In the genomic region with DNA sequence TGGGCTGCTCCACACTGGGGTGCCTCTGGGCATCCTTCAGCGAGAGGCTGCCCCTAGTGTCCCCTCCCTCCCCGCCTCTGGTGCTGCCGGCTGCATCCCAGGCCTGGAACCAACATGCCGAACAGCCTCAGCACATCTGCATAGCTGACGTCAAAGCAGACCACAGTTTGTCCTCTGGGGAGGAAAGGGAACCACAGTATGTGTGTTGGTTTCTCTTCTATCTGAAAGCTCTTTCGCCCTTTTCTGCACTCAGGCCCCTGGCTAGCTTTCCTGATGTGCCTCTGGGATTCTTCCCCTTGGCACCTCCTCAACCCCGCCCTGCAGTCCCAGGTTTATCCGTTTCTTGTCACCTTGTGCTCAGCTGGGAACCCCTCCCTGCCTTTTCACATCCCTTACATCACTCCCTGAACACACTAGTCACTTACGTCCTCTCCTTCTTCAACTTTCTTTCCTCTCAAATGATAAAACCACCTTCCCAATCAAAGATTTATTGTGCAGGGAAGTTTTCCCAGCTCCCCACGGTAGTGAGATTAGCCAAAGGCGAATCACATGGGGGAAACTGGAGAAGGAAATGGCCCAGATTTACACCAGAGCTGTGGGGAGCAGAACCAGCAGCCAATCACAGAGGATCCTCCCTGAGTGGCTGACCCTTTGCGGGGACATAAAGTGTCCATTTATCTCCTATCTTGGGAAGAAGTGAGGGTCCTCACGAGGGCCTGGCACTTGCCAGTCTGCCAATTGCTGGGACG, we compare ENCODE assay signal across 10 cellular contexts. TPM values are rescaled to one million over a fixed set of nuclear protein-coding genes. Genes with fewer than 3 reads are reported as not detected.
DNase-seq lines count a peak whose midpoint lies in the region; ATAC-seq and TF ChIP-seq lines count a peak whose summit lies in the region.
"Had no signal": no experiment of that assay in that cellular context is flagged by ENCODE, and none has a peak within 500 bp of the region (broad histone marks: within the 10 kb centered on the region; RNA-seq: fewer than 3 reads in every experiment).

No MANE protein-coding gene starts in this region.

- H3K4me1 Mint-ChIP-seq in activated CD4-positive, alpha-beta T cell treated with anti-CD3 and anti-CD28 coated beads for 36 hours: peaks cover 10% of the 10 kb centered on the region
- H3K4me1 Mint-ChIP-seq in T-cell: peaks cover 7 to 11% (median 11%) of the 10 kb centered on the region in 3 donors
- peaks cover 14% of the 10 kb centered on the region for H3K4me1 Mint-ChIP-seq in stimulated activated naive CD8-positive, alpha-beta T cell treated with anti-CD3 and anti-CD28 coated beads, Interleukin-15, Interleukin-2, amounts not matched to agents 100 ng/mL and 50 ng/mL, for 24 hours (ENCODE audit: low read depth)

- H3K36me3 Mint-ChIP-seq in activated CD4-positive, alpha-beta T cell treated with anti-CD3 and anti-CD28 coated beads for 36 hours (ENCODE audit: low read depth): no peaks in the 10 kb centered on the region
- H3K36me3 Mint-ChIP-seq in T-cell: no peaks in the 10 kb centered on the region
- no peaks in the 10 kb centered on the region for H3K36me3 Mint-ChIP-seq in stimulated activated naive CD8-positive, alpha-beta T cell treated with anti-CD3 and anti-CD28 coated beads, Interleukin-15, Interleukin-2, amounts not matched to agents 100 ng/mL and 50 ng/mL, for 24 hours (ENCODE audit: low read depth)

- TF ChIP-seq CTCF in foreskin fibroblast (IDR thresholded peaks at IDR 0.05; ENCODE audit: low read depth, low read length): no peak
- no peak for TF ChIP-seq CTCF in lower leg skin (IDR thresholded peaks at IDR 0.05)

- CTCF ChIA-PET in activated CD4-positive, alpha-beta T cell treated with anti-CD3 and anti-CD28 coated beads for 36 hours (lab: Charles Lee): interaction anchor here (1.0 to 2.4 kb wide), 2 partner anchors 11 to 32 kb away, joined by 3 to 6 read pairs; no protein-coding TSS in a partner anchor
- CTCF ChIA-PET in T-cell (lab: Charles Lee): interaction anchor here in 1 of 2 donors (0.6 kb wide), 1 partner anchor 273 kb away, joined by 6 read pairs; no protein-coding TSS in a partner anchor

- POLR2A ChIA-PET in activated CD4-positive, alpha-beta T cell treated with anti-CD3 and anti-CD28 coated beads for 36 hours (lab: Charles Lee): no interaction called here
- POLR2A ChIA-PET in T-cell (lab: Charles Lee): interaction anchor here in 1 of 2 donors (1.1 kb wide), 1 partner anchor 163 kb away, joined by 3 read pairs; no protein-coding TSS in a partner anchor

- H3K4me3 ChIP-seq in foreskin fibroblast (ENCODE audit: low read depth in 1 of 2, low read length in 2 of 2) (no peak overlapping the region), lower leg skin (ENCODE audit: low read depth, poor library complexity, severe bottlenecking) (no peak overlapping the region)
- H3K4me3 ChIP-seq: A549 had no signal

- ATAC-seq in activated CD4-positive, alpha-beta T cell treated with anti-CD3 and anti-CD28 coated beads for 36 hours: peak; percentile 84
- ATAC-seq in HG02884 (IDR thresholded peaks at IDR 0.05; ENCODE audit: unreplicated experiment): peak; percentile 99
- peak in 2 of 4 experiments; percentile 62 to 90 for ATAC-seq in T-cell (replicated peaks in 1 of 4)

- DNase-seq in activated CD4-positive, alpha-beta T cell treated with anti-CD3 and anti-CD28 coated beads for 36 hours: peak; percentile 48
- no peak for DNase-seq in activated CD4-positive, alpha-beta T cell treated with anti-CD3 and anti-CD28 coated beads, Interleukin-2, amount 50 U/mL, for 4 hours
- DNase-seq in T-cell (peak in 30 of 34 experiments; percentile 3 to 64 (median 32)), foreskin fibroblast (peak; percentile 55 to 84), NCI-H69 (lab: John Stamatoyannopoulos, UW) (no peak), lower leg skin (ENCODE audit: low spot score in 2 of 2) (no peak)

- H3K27me3 Mint-ChIP-seq in activated CD4-positive, alpha-beta T cell treated with anti-CD3 and anti-CD28 coated beads for 36 hours: no peaks in the 10 kb centered on the region
- no peaks in the 10 kb centered on the region for H3K27me3 Mint-ChIP-seq in T-cell
- H3K27me3 Mint-ChIP-seq in stimulated activated naive CD8-positive, alpha-beta T cell treated with anti-CD3 and anti-CD28 coated beads, Interleukin-15, Interleukin-2, amounts not matched to agents 100 ng/mL and 50 ng/mL, for 24 hours: peaks cover 3% of the 10 kb centered on the region

- H3K27ac Mint-ChIP-seq in activated CD4-positive, alpha-beta T cell treated with anti-CD3 and anti-CD28 coated beads for 36 hours: no peak overlapping the region
- H3K27ac Mint-ChIP-seq in T-cell: no peak overlapping the region
- peak overlapping the region; percentile 34 for H3K27ac Mint-ChIP-seq in stimulated activated naive CD8-positive, alpha-beta T cell treated with anti-CD3 and anti-CD28 coated beads, Interleukin-15, Interleukin-2, amounts not matched to agents 100 ng/mL and 50 ng/mL, for 24 hours

- intact Hi-C loops in activated CD4-positive, alpha-beta T cell treated with anti-CD3 and anti-CD28 coated beads for 36 hours (cut with DNase I, micrococcal nuclease): no loop called here
- intact Hi-C loops in lower leg skin (cut with DNase I; ENCODE audit: low total_unique reads): no loop called here

- WGBS in lower leg skin, 2 donors: 47 to 58% methylated on average over 14 of the region's 14 CpGs

- no peak for TF ChIP-seq POLR2A in lower leg skin (IDR thresholded peaks at IDR 0.05)

- H3K9me3 Mint-ChIP-seq in activated CD4-positive, alpha-beta T cell treated with anti-CD3 and anti-CD28 coated beads for 36 hours (ENCODE audit: low read depth): no peaks in the 10 kb centered on the region
- no peaks in the 10 kb centered on the region for H3K9me3 Mint-ChIP-seq in T-cell
- H3K9me3 Mint-ChIP-seq in stimulated activated naive CD8-positive, alpha-beta T cell treated with anti-CD3 and anti-CD28 coated beads, Interleukin-15, Interleukin-2, amounts not matched to agents 100 ng/mL and 50 ng/mL, for 24 hours: no peaks in the 10 kb centered on the region

- H3K4me3 Mint-ChIP-seq in activated CD4-positive, alpha-beta T cell treated with anti-CD3 and anti-CD28 coated beads for 36 hours: no peak overlapping the region
- H3K4me3 Mint-ChIP-seq in T-cell: no peak overlapping the region
- H3K4me3 Mint-ChIP-seq in stimulated activated naive CD8-positive, alpha-beta T cell treated with anti-CD3 and anti-CD28 coated beads, Interleukin-15, Interleukin-2, amounts not matched to agents 100 ng/mL and 50 ng/mL, for 24 hours: peak overlapping the region; percentile 25

RNA-seq across cellular contexts. Expression of gene B4GALT1, which starts 35.6 kb away (rescaled TPM):
- 10 to 100 TPM; 44.5 to 47.1 TPM for total RNA-seq in activated CD4-positive, alpha-beta T cell treated with anti-CD3 and anti-CD28 coated beads for 36 hours
- total RNA-seq in T-cell: 10 to 100 TPM; 33.2 to 85.3 (median 44.1) TPM
- 10 to 100 TPM; 40.9 to 59.6 (median 46.3) TPM for total RNA-seq in lower leg skin

RNA-seq across cellular contexts. Expression of gene SPINK4, which starts 37.2 kb away (rescaled TPM):
- total RNA-seq in activated CD4-positive, alpha-beta T cell treated with anti-CD3 and anti-CD28 coated beads for 36 hours: not detected
- not detected for total RNA-seq in T-cell
- not detected for total RNA-seq in lower leg skin
- total RNA-seq: pulmonary artery endothelial cell had no signal

Comparison
In these comparisons a context has a peak if more than half of its experiments do, and no peak if none do; other contexts are left out.
1. DNase-seq: peak in activated CD4-positive, alpha-beta T cell treated with anti-CD3 and anti-CD28 coated beads for 36 hours (single experiment), T-cell (30 of 34) and foreskin fibroblast (2 of 2); none in activated CD4-positive, alpha-beta T cell treated with anti-CD3 and anti-CD28 coated beads, Interleukin-2, amount 50 U/mL, for 4 hours (0 of 2), NCI-H69 (single experiment) and lower leg skin (0 of 2).